ENCODE assay signal across 2 cellular contexts in the genomic region with DNA sequence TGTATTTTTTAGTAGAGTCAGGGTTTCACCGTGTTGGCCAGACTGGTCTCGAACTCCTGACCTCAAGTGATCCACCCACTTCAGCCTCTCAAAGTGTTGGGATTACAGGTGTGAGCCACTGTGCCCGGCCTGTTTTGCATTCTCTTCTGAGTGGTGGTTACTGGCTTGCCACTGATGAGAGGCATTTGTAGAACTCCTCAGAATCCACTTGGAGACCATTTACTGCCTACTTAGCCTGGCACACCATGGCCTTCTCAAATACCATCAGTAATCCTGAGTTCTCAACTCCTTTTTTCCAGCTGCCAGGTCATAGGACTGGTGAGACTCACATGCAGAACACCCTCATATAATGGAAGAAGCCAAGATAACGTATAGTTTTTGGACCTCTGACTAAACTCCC. TPM values are rescaled to one million over a fixed set of nuclear protein-coding genes. Genes with fewer than 3 reads are reported as not detected.
"Had no signal": no experiment of that assay in that cellular context is flagged by ENCODE, and none has a peak within 500 bp of the region (broad histone marks: within the 10 kb centered on the region; RNA-seq: fewer than 3 reads in every experiment).

No MANE protein-coding gene starts in this region.

RNA-seq across cellular contexts. Expression of a gene that starts 22.5 kb away (rescaled TPM):
- total RNA-seq: OCI-LY7 had no signal
- polyA plus RNA-seq: IgD-negative memory B cell had no signal
